In the genomic region with DNA sequence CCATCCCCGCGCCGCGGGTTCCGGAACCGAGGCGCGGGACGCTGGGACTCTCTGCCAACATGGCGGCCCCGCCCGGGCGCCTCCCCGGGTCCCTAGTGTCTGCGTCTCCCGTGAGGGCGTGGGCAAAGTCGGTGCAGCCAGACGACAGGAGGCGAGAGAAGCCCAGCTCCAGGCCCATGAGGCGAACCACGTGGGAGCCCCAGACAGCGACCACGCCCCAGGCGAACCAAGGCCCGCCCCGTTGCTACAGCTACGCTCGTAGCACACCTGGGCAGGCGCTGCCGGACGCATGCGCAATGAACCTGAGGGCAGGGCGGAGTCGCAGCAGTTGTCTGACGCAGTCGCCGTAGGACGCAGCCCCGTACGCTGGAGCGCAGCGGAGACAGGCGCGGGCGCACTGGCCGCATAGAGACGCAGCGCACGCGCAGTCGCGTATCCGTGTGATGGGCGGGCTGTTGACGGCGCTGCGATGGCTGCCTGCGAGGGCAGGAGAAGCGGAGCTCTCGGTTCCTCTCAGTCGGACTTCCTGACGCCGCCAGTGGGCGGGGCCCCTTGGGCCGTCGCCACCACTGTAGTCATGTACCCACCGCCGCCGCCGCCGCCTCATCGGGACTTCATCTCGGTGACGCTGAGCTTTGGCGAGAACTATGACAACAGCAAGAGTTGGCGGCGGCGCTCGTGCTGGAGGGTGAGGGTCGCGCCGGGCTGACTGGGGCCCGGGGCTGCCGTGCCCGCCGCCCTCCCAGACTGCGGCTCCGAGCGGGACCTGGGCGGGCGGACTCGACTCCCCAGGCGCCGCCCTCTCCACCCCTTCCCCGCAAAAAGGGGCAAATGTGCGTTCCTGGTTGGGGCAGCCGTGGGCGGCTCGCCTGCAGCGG, we compare ENCODE assay signal across 8 cellular contexts. TPM values are rescaled to one million over a fixed set of nuclear protein-coding genes. Genes with fewer than 3 reads are reported as not detected.
A peak's percentile ranks its signal among the peaks of the same experiment; 100 is the strongest.
DNase-seq lines count a peak whose midpoint lies in the region; ATAC-seq, FAIRE-seq and TF ChIP-seq lines count a peak whose summit lies in the region.

A gene (plus strand): TSS at position 455 of the 878 bp plus-strand sequence. CDS start 15 bp downstream, at position 470.

- in situ Hi-C loops in transverse colon (cut with MboI; ENCODE audit: low pct_ligation_motif_present in 1 of 4, low pct_unique_long_range_greater_than_20kb in 1 of 4, low sequenced_read_pairs in 3 of 4) = no loop called here

- WGBS in adipose tissue, 3 donors = 0 to 1% (median 0%) methylated on average over 66 to 101 of the region's 101 CpGs
- no CpG with 5 or more reads among the region's 101 CpGs for WGBS in trophoblast cell (ENCODE audit: extremely low coverage, insufficient coverage, insufficient read length)
- 0% methylated on average over 70 of the region's 101 CpGs; no CpG with 5 or more reads in 1 of the 2 donors for WGBS in transverse colon (ENCODE audit: low coverage in 1 of 2), 2 donors

- CTCF ChIA-PET in T-cell (lab: Charles Lee) = interaction anchor here (0.6 to 1.8 kb wide), 12 partner anchors 9 to 185 kb away, joined by 3 to 42 read pairs (median 3); a partner anchor contains a TSS

- H3K4me1 ChIP-seq in trophoblast cell (ENCODE audit: control insufficient read depth in 1 of 2, insufficient read depth in 2 of 2, low read length in 2 of 2) (peaks cover 10 to 12% of the 10 kb centered on the region in 2 experiments), transverse colon (peaks cover 13 to 33% (median 22%) of the 10 kb centered on the region in 4 donors)

- peak; percentile 100 for FAIRE-seq in GM12891 (lab: Jason Lieb, UNC)

- TF ChIP-seq CTCF in transverse colon (IDR thresholded peaks at IDR 0.05) = peak in 1 of 5 experiments; percentile 16

- H2AK5ac ChIP-seq in trophoblast cell (ENCODE audit: low read length) = no peak within 1 kb of the TSS

- peaks cover 6 to 8% of the 10 kb centered on the region in 2 experiments for H3K36me3 ChIP-seq in trophoblast cell (ENCODE audit: control insufficient read depth in 1 of 2, insufficient read depth in 2 of 2, low read length in 2 of 2)
- no peaks in the 10 kb centered on the region for H3K36me3 ChIP-seq in transverse colon

- no peak within 1 kb of the TSS for H2BK12ac ChIP-seq in trophoblast cell (ENCODE audit: low read length)

- H3K9me3 ChIP-seq in trophoblast cell (ENCODE audit: insufficient read depth, low read depth, low read length) (peaks cover 4% of the 10 kb centered on the region), transverse colon (no peaks in the 10 kb centered on the region)

- H3K36me3 Mint-ChIP-seq in T-cell = peaks cover 12% of the 10 kb centered on the region

- H2AFZ ChIP-seq in trophoblast cell (ENCODE audit: insufficient read depth, low read length, poor library complexity) = peak within 1 kb of the TSS; percentile 79

- H3K4me3 Mint-ChIP-seq in T-cell = peak within 1 kb of the TSS; percentile 79 to 93 (median 89)

- peak within 1 kb of the TSS; percentile 68 for H4K12ac ChIP-seq in trophoblast cell (ENCODE audit: low read depth, low read length)

- H3K4me3 ChIP-seq in trophoblast cell (ENCODE audit: low read depth, low read length) (peak within 1 kb of the TSS; percentile 84), transverse colon (peak within 1 kb of the TSS; percentile 49 to 88 (median 76))

- H3K79me2 ChIP-seq in trophoblast cell (ENCODE audit: control insufficient read depth, insufficient read depth, low read length, poor library complexity) = peaks cover 7% of the 10 kb centered on the region

- peak; percentile 75 for TF ChIP-seq POLR2A in GM12891 (IDR thresholded peaks at IDR 0.05; ENCODE audit: low read depth, low read length)
- TF ChIP-seq POLR2A in transverse colon (IDR thresholded peaks at IDR 0.05) = peak; percentile 91

- H3K27me3 ChIP-seq in trophoblast cell (ENCODE audit: insufficient read depth, low read length) (no peaks in the 10 kb centered on the region), transverse colon (no peaks in the 10 kb centered on the region)

- peak within 1 kb of the TSS; percentile 88 to 94 for H3K27ac Mint-ChIP-seq in T-cell

- H3K23ac ChIP-seq in trophoblast cell (ENCODE audit: low read length) = no peak within 1 kb of the TSS

- H3K4me1 Mint-ChIP-seq in T-cell = peaks cover 28 to 40% (median 32%) of the 10 kb centered on the region in 3 donors

- POLR2A ChIA-PET in T-cell (lab: Charles Lee) = interaction anchor here (0.6 to 1.5 kb wide), 10 partner anchors 9 to 287 kb away, joined by 3 to 12 read pairs (median 4); a partner anchor contains a TSS

- H3K79me1 ChIP-seq in trophoblast cell (ENCODE audit: low read length) = peaks cover 12% of the 10 kb centered on the region

- ATAC-seq in HG02840 (IDR thresholded peaks at IDR 0.05; ENCODE audit: low FRiP score, unreplicated experiment) = peak; percentile 87
- peak; percentile 85 to 90 (median 86) for ATAC-seq in T-cell (replicated peaks in 1 of 4)

- intact Hi-C loops in cardiac septum (cut with DNase I) = no loop called here
- intact Hi-C loops in transverse colon (cut with DNase I; ENCODE audit: low total_unique reads) = no loop called here

- H3K14ac ChIP-seq in trophoblast cell (ENCODE audit: low read length) = peak within 1 kb of the TSS; percentile 66

- H3K9me3 Mint-ChIP-seq in T-cell = no peaks in the 10 kb centered on the region

- TF ChIP-seq EP300 in transverse colon (IDR thresholded peaks at IDR 0.05; ENCODE audit: low read depth) = no peak

- peak within 1 kb of the TSS; percentile 84 for H4K91ac ChIP-seq in trophoblast cell (ENCODE audit: low read depth, low read length)

- H3K9ac ChIP-seq in trophoblast cell (ENCODE audit: low read length) = peak within 1 kb of the TSS; percentile 84

- H3K18ac ChIP-seq in trophoblast cell (ENCODE audit: low read length) = peak within 1 kb of the TSS; percentile 72

- peak within 1 kb of the TSS; percentile 42 for H2BK5ac ChIP-seq in trophoblast cell (ENCODE audit: low read depth, low read length, poor library complexity)

- H3K4ac ChIP-seq in trophoblast cell (ENCODE audit: low read depth, low read length) = peak within 1 kb of the TSS; percentile 30

- H4K8ac ChIP-seq in trophoblast cell (ENCODE audit: low read depth, low read length) = peak within 1 kb of the TSS; percentile 86

- no peaks in the 10 kb centered on the region for H3K27me3 Mint-ChIP-seq in T-cell

- DNase-seq in GM12891 (ENCODE audit: insufficient read length, low spot score) (peak; percentile 99), NCI-H1436 treated with DMSO at 0.1 percent for 48 hours (lab: John Stamatoyannopoulos, UW) (peak; percentile 91), T-cell (peak; percentile 93 to 100 (median 99)), cardiac septum (ENCODE audit: low spot score) (peak; percentile 100), trophoblast cell (peak; percentile 100), transverse colon (peak; percentile 100)

- peak within 1 kb of the TSS; percentile 85 for H3K4me2 ChIP-seq in trophoblast cell (ENCODE audit: low read length)

- H3K27ac ChIP-seq in adipose tissue (ENCODE audit: low read depth, low read length) (peak within 1 kb of the TSS; percentile 45), trophoblast cell (ENCODE audit: low read depth, low read length) (peak within 1 kb of the TSS; percentile 76), transverse colon (peak within 1 kb of the TSS; percentile 94 to 99 (median 94))

- peak within 1 kb of the TSS; percentile 58 for H2BK120ac ChIP-seq in trophoblast cell (ENCODE audit: insufficient read depth, low read length, poor library complexity)

TF ChIP-seq in GM12891, 5 proteins besides CTCF, POLR2A, EP300 and RAD21:
- TF ChIP-seq POLR2AphosphoS5 (IDR thresholded peaks at IDR 0.05; ENCODE audit: low read depth, low read length) = peak; percentile 55; the same call in 1 of the 2 replicates
- peak; percentile 50; the same call in 1 of the 2 replicates for TF ChIP-seq POU2F2 (IDR thresholded peaks at IDR 0.05; ENCODE audit: low read depth, low read length)
- peak; percentile 86 for TF ChIP-seq SPI1 (IDR thresholded peaks at IDR 0.05; ENCODE audit: low read depth, low read length)
- TF ChIP-seq TAF1 (IDR thresholded peaks at IDR 0.05; ENCODE audit: low read depth, low read length) = peak; percentile 83
- no peak for TF ChIP-seq PAX5 (IDR thresholded peaks at IDR 0.05; ENCODE audit: insufficient read depth, low read length, severe bottlenecking)

RNA-seq across cellular contexts. Expression of the gene that starts here (rescaled TPM):
- 20.4 TPM for polyA plus RNA-seq in GM12891 (2012; ENCODE audit: low read depth, missing spikeins)
- total RNA-seq in T-cell (10 to 100 TPM; 62.0 to 91.5 (median 84.8) TPM), cardiac septum (27.2 TPM), transverse colon (100 to 1,000 TPM in 1 of 4 donors, 10 to 100 TPM in 3; 56.5 to 106 (median 70.0) TPM)
- 10 to 100 TPM; 25.8 to 41.6 (median 31.2) TPM for polyA plus RNA-seq in adipose tissue
- polyA plus RNA-seq in trophoblast cell (2013) = 36.5 and 37.4 TPM in 2 replicates

Comparison
In these comparisons a context has a peak if more than half of its experiments do, and no peak if none do; other contexts are left out.
1. Peak in every context shown above with its lines: DNase-seq, ATAC-seq, H3K4me3 ChIP-seq and H3K27ac ChIP-seq.